In the genomic region with DNA sequence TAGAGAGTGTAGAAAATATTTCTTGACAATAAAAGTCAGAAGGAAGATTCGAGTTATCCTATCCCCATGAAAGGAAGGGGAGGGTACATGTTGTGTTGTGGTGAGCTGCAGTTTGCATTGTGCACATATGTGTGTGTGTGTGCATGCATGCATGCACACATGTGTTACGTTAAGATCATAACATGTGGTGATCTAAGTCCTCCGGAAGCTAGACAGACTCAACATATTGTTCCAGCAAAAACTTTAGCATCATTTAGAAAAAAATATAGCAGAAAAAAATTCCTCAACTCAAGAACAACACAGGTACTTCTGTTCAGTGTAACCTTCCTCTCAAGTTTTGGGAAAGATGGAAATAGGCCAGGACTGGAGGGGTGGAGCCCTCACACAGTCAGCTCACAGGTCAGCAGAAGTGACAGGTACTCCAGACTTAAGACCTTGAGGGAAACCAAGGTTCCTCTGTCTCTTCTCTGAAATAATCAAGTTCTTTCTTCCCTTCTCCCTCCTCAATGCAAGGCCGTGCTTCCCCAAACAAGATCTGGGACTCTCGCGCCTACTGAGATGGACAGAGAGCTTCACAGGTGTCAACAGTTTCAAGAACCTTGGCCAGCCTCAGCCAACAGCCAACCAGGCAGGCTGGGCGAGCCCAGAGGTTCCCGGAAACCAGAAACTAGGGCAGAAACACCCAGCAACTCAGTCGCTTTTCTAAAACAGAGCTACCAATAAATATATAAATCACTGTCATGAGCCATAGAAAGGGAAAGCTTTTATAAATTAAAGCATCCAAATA, we compare ENCODE assay signal across 11 cellular contexts.
A peak's percentile ranks its signal among the peaks of the same experiment; 100 is the strongest.
DNase-seq lines count a peak whose midpoint lies in the region; ATAC-seq and TF ChIP-seq lines count a peak whose summit lies in the region.
"Had no signal": no experiment of that assay in that cellular context is flagged by ENCODE, and none has a peak within 500 bp of the region (broad histone marks: within the 10 kb centered on the region; RNA-seq: fewer than 3 reads in every experiment).

No MANE protein-coding gene starts in this region.

- H3K27me3 Mint-ChIP-seq in activated CD4-positive, alpha-beta T cell treated with anti-CD3 and anti-CD28 coated beads for 36 hours: no peaks in the 10 kb centered on the region

- peaks cover 0 to 34% (median 24%) of the 10 kb centered on the region in 4 donors for H3K36me3 ChIP-seq in stomach
- H3K36me3 ChIP-seq in osteoblast (ENCODE audit: insufficient read depth, low read length): no peaks in the 10 kb centered on the region

- H3K9me3 ChIP-seq in stomach (no peaks in the 10 kb centered on the region), osteoblast (ENCODE audit: low read depth, low read length) (no peaks in the 10 kb centered on the region)

- no peak overlapping the region for H3K4me2 ChIP-seq in osteoblast (ENCODE audit: insufficient read depth, low read length)

- H3K36me3 Mint-ChIP-seq in activated CD4-positive, alpha-beta T cell treated with anti-CD3 and anti-CD28 coated beads for 36 hours (ENCODE audit: low read depth): peaks cover 57% of the 10 kb centered on the region

- peaks cover 78% of the 10 kb centered on the region for H3K79me2 ChIP-seq in osteoblast (ENCODE audit: insufficient read depth, low read length)

- H4K20me1 ChIP-seq in osteoblast (ENCODE audit: insufficient read depth, low read length): no peaks in the 10 kb centered on the region

- 36 to 62% (median 48%) methylated on average over 9 of the region's 9 CpGs for WGBS in stomach, 5 donors

- no peak for DNase-seq in activated CD4-positive, alpha-beta T cell treated with anti-CD3 and anti-CD28 coated beads for 36 hours
- no peak for DNase-seq in activated CD4-positive, alpha-beta T cell treated with anti-CD3 and anti-CD28 coated beads for 1 hour
- peak; percentile 42 for DNase-seq in activated effector memory CD4-positive, alpha-beta T cell treated with Interleukin-2 at 50 U/mL for 16 hours
- DNase-seq in left lobe of liver (ENCODE audit: low spot score): peak; percentile 74
- peak; percentile 75 for DNase-seq in stomach
- DNase-seq in osteoblast (ENCODE audit: insufficient read length, low spot score, missing footprints): no peak
- DNase-seq in NCI-H1694 treated with DMSO at 0.1 percent for 48 hours (lab: John Stamatoyannopoulos, UW): no peak
- DNase-seq: NCI-H446 had no signal

- H3K27me3 ChIP-seq in stomach (no peaks in the 10 kb centered on the region), osteoblast (ENCODE audit: insufficient read depth, low read length) (no peaks in the 10 kb centered on the region)

- H3K27ac ChIP-seq in stomach (peak overlapping the region; percentile 72 to 90 (median 85)), osteoblast (ENCODE audit: low read depth, low read length) (no peak overlapping the region)
- H3K27ac ChIP-seq: 22Rv1 had no signal

- no peak for TF ChIP-seq EP300 in stomach (IDR thresholded peaks at IDR 0.05)

- H2AFZ ChIP-seq in osteoblast (ENCODE audit: low read length): no peak overlapping the region

- ATAC-seq in activated CD4-positive, alpha-beta T cell treated with anti-CD3 and anti-CD28 coated beads for 36 hours: no peak
- ATAC-seq in left lobe of liver: peak; percentile 65
- ATAC-seq in HG02642 (IDR thresholded peaks at IDR 0.05; ENCODE audit: poor library complexity, unreplicated experiment): no peak
- ATAC-seq: Right ventricle myocardium inferior had no signal

- H3K4me3 Mint-ChIP-seq in activated CD4-positive, alpha-beta T cell treated with anti-CD3 and anti-CD28 coated beads for 36 hours: peak overlapping the region; percentile 61

- peak overlapping the region; percentile 93 for H3K27ac Mint-ChIP-seq in activated CD4-positive, alpha-beta T cell treated with anti-CD3 and anti-CD28 coated beads for 36 hours

- CTCF ChIA-PET in activated CD4-positive, alpha-beta T cell treated with anti-CD3 and anti-CD28 coated beads for 36 hours (lab: Charles Lee): interaction anchor here (1.2 to 1.9 kb wide), 4 partner anchors 9 to 20 kb away, joined by 3 to 6 read pairs (median 5); no protein-coding TSS in a partner anchor

- peaks cover 3% of the 10 kb centered on the region for H3K9me3 Mint-ChIP-seq in activated CD4-positive, alpha-beta T cell treated with anti-CD3 and anti-CD28 coated beads for 36 hours (ENCODE audit: low read depth)

- H3K4me3 ChIP-seq in stomach (no peak overlapping the region), osteoblast (ENCODE audit: insufficient read depth, low read length) (no peak overlapping the region)

- intact Hi-C loops in activated CD4-positive, alpha-beta T cell treated with anti-CD3 and anti-CD28 coated beads for 36 hours (cut with DNase I, micrococcal nuclease): loop anchor here in 1 of 2 experiments (5.0 kb wide), 1 partner anchor 42 kb away; no protein-coding TSS in a partner anchor
- intact Hi-C loops in stomach (cut with DNase I; ENCODE audit: low total_unique reads): no loop called here

- POLR2A ChIA-PET in activated CD4-positive, alpha-beta T cell treated with anti-CD3 and anti-CD28 coated beads for 36 hours (lab: Charles Lee): interaction anchor here (0.6 to 1.1 kb wide), 3 partner anchors 10 to 29 kb away, joined by 3 to 11 read pairs (median 3); no protein-coding TSS in a partner anchor

- no peak for TF ChIP-seq POLR2A in stomach (IDR thresholded peaks at IDR 0.05)

- H3K4me1 Mint-ChIP-seq in activated CD4-positive, alpha-beta T cell treated with anti-CD3 and anti-CD28 coated beads for 36 hours: peaks cover 93% of the 10 kb centered on the region

- H3K4me1 ChIP-seq in stomach: peaks cover 22 to 96% (median 65%) of the 10 kb centered on the region in 4 donors
- H3K4me1 ChIP-seq in osteoblast (ENCODE audit: insufficient read depth, low read length): peaks cover 20% of the 10 kb centered on the region

- TF ChIP-seq CTCF in stomach (IDR thresholded peaks at IDR 0.05) (no peak), osteoblast (IDR thresholded peaks at IDR 0.05; ENCODE audit: extremely low read depth, low read depth, low read length) (no peak)

Comparison
In these comparisons a context has a peak if more than half of its experiments do, and no peak if none do; other contexts are left out.
1. DNase-seq: peak in activated effector memory CD4-positive, alpha-beta T cell treated with Interleukin-2 at 50 U/mL for 16 hours (single experiment), left lobe of liver (single experiment) and stomach (single experiment); none in activated CD4-positive, alpha-beta T cell treated with anti-CD3 and anti-CD28 coated beads for 36 hours (single experiment), activated CD4-positive, alpha-beta T cell treated with anti-CD3 and anti-CD28 coated beads for 1 hour (single experiment), osteoblast (single experiment) and NCI-H1694 treated with DMSO at 0.1 percent for 48 hours (single experiment).